ENCODE assay signal across 13 cellular contexts in genomic region chr17:52537368-52537767, GRCh38.
DNase-seq lines count a peak whose midpoint lies in the region; TF ChIP-seq lines count a peak whose summit lies in the region.
"Had no signal": no experiment of that assay in that cellular context is flagged by ENCODE, and none has a peak within 500 bp of the region (broad histone marks: within the 10 kb centered on the region; RNA-seq: fewer than 3 reads in every experiment).

No MANE protein-coding gene starts in this region.

- peaks cover 25% of the 10 kb centered on the region for H3K4me1 Mint-ChIP-seq in nephron
- H3K4me1 Mint-ChIP-seq: CD14-positive monocyte had no signal

- H3K36me3 Mint-ChIP-seq in nephron (ENCODE audit: low read depth): no peaks in the 10 kb centered on the region
- H3K36me3 Mint-ChIP-seq: CD14-positive monocyte; CD8-positive, alpha-beta T cell had no signal

- intact Hi-C loops in left ventricle myocardium inferior (cut with micrococcal nuclease): no loop called here

- H3K27me3 Mint-ChIP-seq in nephron (ENCODE audit: low read depth): no peaks in the 10 kb centered on the region

- H3K36me3 ChIP-seq in left ventricle myocardium inferior (no peaks in the 10 kb centered on the region), right atrium auricular region (no peaks in the 10 kb centered on the region), smooth muscle cell (ENCODE audit: low read depth) (no peaks in the 10 kb centered on the region)

- H3K4me1 ChIP-seq in left ventricle myocardium inferior (no peaks in the 10 kb centered on the region), right atrium auricular region (no peaks in the 10 kb centered on the region), smooth muscle cell (ENCODE audit: low read depth) (no peaks in the 10 kb centered on the region)

- no peak for TF ChIP-seq CTCF in left ventricle myocardium inferior (IDR thresholded peaks at IDR 0.05; ENCODE audit: borderline replicate concordance)
- TF ChIP-seq CTCF in right atrium auricular region (IDR thresholded peaks at IDR 0.05): no peak
- TF ChIP-seq CTCF in nephron (IDR thresholded peaks at IDR 0.05; ENCODE audit: unreplicated experiment in 3 of 3): no peak
- no peak for TF ChIP-seq CTCF in GM10248 (IDR thresholded peaks at IDR 0.05; ENCODE audit: control extremely low read depth, extremely low read depth, low read depth, missing control alignments)
- TF ChIP-seq CTCF in smooth muscle cell (IDR thresholded peaks at IDR 0.05; ENCODE audit: borderline replicate concordance, insufficient read depth, poor library complexity, severe bottlenecking): no peak

- CTCF ChIA-PET in GM10248 (lab: Yijun Ruan, JAX): no interaction called here

- no peak overlapping the region for H3K4me3 ChIP-seq in left ventricle myocardium inferior
- no peak overlapping the region for H3K4me3 ChIP-seq in right atrium auricular region
- no peak overlapping the region for H3K4me3 ChIP-seq in smooth muscle cell
- H3K4me3 ChIP-seq: GM12878 had no signal

- H3K9me3 ChIP-seq in left ventricle myocardium inferior (replicated peaks): no peaks in the 10 kb centered on the region
- H3K9me3 ChIP-seq in right atrium auricular region: no peaks in the 10 kb centered on the region
- H3K9me3 ChIP-seq in smooth muscle cell (replicated peaks; ENCODE audit: low read depth): no peaks in the 10 kb centered on the region

- no peak overlapping the region for H3K9ac ChIP-seq in smooth muscle cell (ENCODE audit: low read depth)

- POLR2A ChIA-PET in GM10248 (lab: Yijun Ruan, JAX): no interaction called here

- H3K4me3 Mint-ChIP-seq in nephron: peak overlapping the region in 1 of 3 experiments; percentile 31
- H3K4me3 Mint-ChIP-seq: CD14-positive monocyte; CD8-positive, alpha-beta T cell had no signal

- no peaks in the 10 kb centered on the region for H3K79me2 ChIP-seq in smooth muscle cell (ENCODE audit: low read depth)

- H3K27me3 ChIP-seq in left ventricle myocardium inferior (ENCODE audit: low read depth) (no peaks in the 10 kb centered on the region), right atrium auricular region (no peaks in the 10 kb centered on the region), smooth muscle cell (ENCODE audit: low read depth) (no peaks in the 10 kb centered on the region)

- no peak overlapping the region for H2AFZ ChIP-seq in smooth muscle cell (ENCODE audit: low read depth)

- no peaks in the 10 kb centered on the region for H3F3A ChIP-seq in smooth muscle cell (ENCODE audit: low read depth)

- H3K9me3 Mint-ChIP-seq in nephron: no peaks in the 10 kb centered on the region

- H3K27ac ChIP-seq in left ventricle myocardium inferior (replicated peaks) (peak overlapping the region; percentile 41), right atrium auricular region (no peak overlapping the region), smooth muscle cell (ENCODE audit: low read depth) (no peak overlapping the region)
- H3K27ac ChIP-seq: HL-60 had no signal

- 84% methylated on average over 1 of the region's 1 CpG for WGBS in smooth muscle cell (ENCODE audit: low lambda C conversion rate)

- peak overlapping the region; percentile 50 to 96 (median 88) for H3K27ac Mint-ChIP-seq in nephron
- H3K27ac Mint-ChIP-seq: CD14-positive monocyte; CD8-positive, alpha-beta T cell had no signal

- H4K20me1 ChIP-seq in smooth muscle cell (ENCODE audit: low read depth): no peaks in the 10 kb centered on the region

- in situ Hi-C loops in ACHN (cut with HindIII; ENCODE audit: low pct_ligation_motif_present, low pct_unique_long_range_greater_than_20kb, low sequenced_read_pairs): no loop called here

- no peak overlapping the region for H3K4me2 ChIP-seq in smooth muscle cell

- no peak for DNase-seq in left ventricle myocardium inferior
- DNase-seq in right atrium auricular region (ENCODE audit: low spot score): no peak
- peak; percentile 37 for DNase-seq in NCI-H446 treated with DMSO at 0.1 percent for 48 hours (lab: John Stamatoyannopoulos, UW)
- no peak for DNase-seq in GM10248 (ENCODE audit: extremely low spot score)
- no peak for DNase-seq in ACHN
- no peak for DNase-seq in smooth muscle cell (lab: John Stamatoyannopoulos, UW; ENCODE audit: unreplicated experiment)
- DNase-seq: CD8-positive, alpha-beta T cell; COR-L47; DMS53 had no signal
